Comparison of ENCODE assay signal across 10 cellular contexts in genomic region chr4:5888706-5889696, GRCh38. TPM values are rescaled to one million over a fixed set of nuclear protein-coding genes. Genes with fewer than 3 reads are reported as not detected.
DNase-seq lines count a peak whose midpoint lies in the region; TF ChIP-seq lines count a peak whose summit lies in the region.
"Had no signal": no experiment of that assay in that cellular context is flagged by ENCODE, and none has a peak within 500 bp of the region (broad histone marks: within the 10 kb centered on the region; RNA-seq: fewer than 3 reads in every experiment).

No MANE protein-coding gene starts in this region.

- H3K4me1 Mint-ChIP-seq in Caco-2 (ENCODE audit: low read depth, unreplicated experiment): no peaks in the 10 kb centered on the region

- no peak for TF ChIP-seq CTCF in Caco-2 (IDR thresholded peaks at IDR 0.05; ENCODE audit: insufficient read depth in 1 of 2, low read depth in 1 of 2, low read length in 1 of 2, severe bottlenecking in 1 of 2, unreplicated experiment in 1 of 2)

- no peak overlapping the region for H3K4me3 ChIP-seq in Caco-2 (ENCODE audit: low read depth, low read length)
- H3K4me3 ChIP-seq in HUES6 (ENCODE audit: low read depth, low read length): peak overlapping the region; percentile 71
- no peak overlapping the region for H3K4me3 ChIP-seq in endocrine pancreas (ENCODE audit: control insufficient read depth, insufficient read depth, low read length)
- H3K4me3 ChIP-seq in neuronal stem cell (ENCODE audit: low read length in 2 of 2): peak overlapping the region; percentile 70 to 87

- H3K9me3 ChIP-seq in Caco-2: no peaks in the 10 kb centered on the region
- H3K9me3 ChIP-seq in HUES6 (ENCODE audit: control insufficient read depth, insufficient read depth, low read depth, low read length): no peaks in the 10 kb centered on the region
- H3K9me3 ChIP-seq in endocrine pancreas (ENCODE audit: control insufficient read depth, low read length): no peaks in the 10 kb centered on the region
- H3K9me3 ChIP-seq in neuronal stem cell (replicated peaks in 1 of 2; ENCODE audit: control insufficient read depth in 2 of 2, insufficient read depth in 1 of 2, low read depth in 1 of 2, low read length in 2 of 2): peaks cover 0 to 2% of the 10 kb centered on the region in 2 donors
- H3K9me3 ChIP-seq: adrenal gland had no signal

- peak overlapping the region; percentile 41 for H3K9ac ChIP-seq in HUES6 (ENCODE audit: low read length)
- peak overlapping the region; percentile 47 for H3K9ac ChIP-seq in endocrine pancreas (ENCODE audit: control insufficient read depth, insufficient read depth, low read length)
- H3K9ac ChIP-seq in neuronal stem cell (ENCODE audit: low read depth, low read length, poor library complexity): no peak overlapping the region

- H3K4me1 ChIP-seq in Caco-2: no peaks in the 10 kb centered on the region
- peaks cover 35% of the 10 kb centered on the region for H3K4me1 ChIP-seq in HUES6 (ENCODE audit: control insufficient read depth, insufficient read depth, low read length)
- H3K4me1 ChIP-seq in endocrine pancreas (ENCODE audit: control insufficient read depth, insufficient read depth, low read length): no peaks in the 10 kb centered on the region
- H3K4me1 ChIP-seq in neuronal stem cell (ENCODE audit: control insufficient read depth in 2 of 2, insufficient read depth in 1 of 2, low read depth in 1 of 2, low read length in 2 of 2): peaks cover 21 to 27% of the 10 kb centered on the region in 2 donors
- H3K4me1 ChIP-seq: adrenal gland had no signal

- DNase-seq in Caco-2 (no peak), neuronal stem cell (ENCODE audit: low spot score) (no peak), NOMO-1 (lab: John Stamatoyannopoulos, UW; ENCODE audit: unreplicated experiment in 2 of 2) (no peak), HK-2 (ENCODE audit: unreplicated experiment) (no peak), medulla oblongata (ENCODE audit: extremely low spot score) (no peak), GM19238 (ENCODE audit: insufficient read length, low spot score) (no peak)
- DNase-seq: adrenal gland had no signal

- peaks cover 19% of the 10 kb centered on the region for H3K27me3 Mint-ChIP-seq in Caco-2 (ENCODE audit: insufficient read depth, unreplicated experiment)

- H4K91ac ChIP-seq in neuronal stem cell (ENCODE audit: low read depth, low read length, poor library complexity): no peak overlapping the region

- no peak overlapping the region for H2BK5ac ChIP-seq in neuronal stem cell (ENCODE audit: low read length)

- H3K27me3 ChIP-seq in Caco-2 (replicated peaks; ENCODE audit: control insufficient read depth, insufficient read depth, low read length) (no peaks in the 10 kb centered on the region), HUES6 (ENCODE audit: control insufficient read depth, insufficient read depth, low read length) (peaks cover 53% of the 10 kb centered on the region), endocrine pancreas (ENCODE audit: control insufficient read depth, insufficient read depth, low read length) (no peaks in the 10 kb centered on the region), neuronal stem cell (ENCODE audit: control insufficient read depth in 3 of 3, insufficient read depth in 3 of 3, low read depth in 1 of 3, low read length in 3 of 3) (peaks cover 15 to 44% (median 31%) of the 10 kb centered on the region in 3 experiments)

- peaks cover 15% of the 10 kb centered on the region for H3K79me1 ChIP-seq in neuronal stem cell (ENCODE audit: low read depth, low read length)

- no peaks in the 10 kb centered on the region for H3K9me3 Mint-ChIP-seq in Caco-2 (ENCODE audit: unreplicated experiment)
- H3K9me3 Mint-ChIP-seq: natural killer cell treated with Interleukin-12 subunit alpha and Interleukin-12 subunit beta and Interleukin-15 and Interleukin-18, amount 100 ng/mL, for 72 hours had no signal

- peak overlapping the region; percentile 13 for H2BK15ac ChIP-seq in neuronal stem cell (ENCODE audit: low read length)

- H3K4ac ChIP-seq in neuronal stem cell (ENCODE audit: low read length): no peak overlapping the region

- CTCF ChIA-PET in Caco-2 (lab: Charles Lee): no interaction called here

- H3K27ac ChIP-seq in HUES6 (ENCODE audit: low read depth, low read length) (no peak overlapping the region), neuronal stem cell (replicated peaks; ENCODE audit: low read length) (no peak overlapping the region)

- H3K4me2 ChIP-seq in neuronal stem cell (ENCODE audit: insufficient read depth, low read length, poor library complexity, severe bottlenecking): peak overlapping the region; percentile 62

- H2AFZ ChIP-seq in neuronal stem cell (ENCODE audit: low read length): peak overlapping the region; percentile 96

- no peak overlapping the region for H2BK12ac ChIP-seq in neuronal stem cell (ENCODE audit: low read length)

- peak overlapping the region; percentile 20 for H2AK5ac ChIP-seq in neuronal stem cell (ENCODE audit: low read depth, low read length)

- no peak overlapping the region for H4K8ac ChIP-seq in neuronal stem cell (ENCODE audit: low read depth, low read length)

- no peak overlapping the region for H3K23ac ChIP-seq in neuronal stem cell (ENCODE audit: low read depth, low read length, poor library complexity)

- intact Hi-C loops in Caco-2 (cut with micrococcal nuclease; ENCODE audit: unreplicated experiment): no loop called here

- H3K36me3 ChIP-seq in Caco-2 (ENCODE audit: control insufficient read depth, insufficient read depth, low read length) (no peaks in the 10 kb centered on the region), HUES6 (ENCODE audit: control insufficient read depth, insufficient read depth, low read length) (no peaks in the 10 kb centered on the region), endocrine pancreas (ENCODE audit: control insufficient read depth, insufficient read depth, low read length) (no peaks in the 10 kb centered on the region), neuronal stem cell (replicated peaks in 1 of 2; ENCODE audit: control insufficient read depth in 2 of 2, insufficient read depth in 2 of 2, low read length in 2 of 2) (peaks cover 0 to 17% of the 10 kb centered on the region in 2 donors)
- H3K36me3 ChIP-seq: adrenal gland had no signal

- POLR2A ChIA-PET in Caco-2 (lab: Charles Lee): no interaction called here

- H3K4me3 Mint-ChIP-seq in Caco-2 (ENCODE audit: unreplicated experiment): peak overlapping the region; percentile 70
- H3K4me3 Mint-ChIP-seq: natural killer cell treated with Interleukin-12 subunit alpha and Interleukin-12 subunit beta and Interleukin-15 and Interleukin-18, amount 100 ng/mL, for 72 hours had no signal

- H3K36me3 Mint-ChIP-seq in Caco-2 (ENCODE audit: insufficient read depth, unreplicated experiment): no peaks in the 10 kb centered on the region
- H3K36me3 Mint-ChIP-seq: natural killer cell treated with Interleukin-12 subunit alpha and Interleukin-12 subunit beta and Interleukin-15 and Interleukin-18, amount 100 ng/mL, for 72 hours had no signal

- no peak overlapping the region for H3K27ac Mint-ChIP-seq in Caco-2 (ENCODE audit: unreplicated experiment)
- H3K27ac Mint-ChIP-seq: natural killer cell treated with Interleukin-12 subunit alpha and Interleukin-12 subunit beta and Interleukin-15 and Interleukin-18, amount 100 ng/mL, for 72 hours had no signal

- no CpG with 5 or more reads among the region's 28 CpGs for WGBS in neuronal stem cell (ENCODE audit: extremely low coverage in 2 of 2, insufficient read length in 2 of 2, insufficient replicate concordance in 1 of 2), 2 donors

- H2BK120ac ChIP-seq in neuronal stem cell (ENCODE audit: low read depth, low read length): peak overlapping the region; percentile 47

- peak overlapping the region; percentile 90 for H3K18ac ChIP-seq in neuronal stem cell (ENCODE audit: low read length)

- H3K14ac ChIP-seq in neuronal stem cell (ENCODE audit: low read length): no peak overlapping the region

- BruUV-seq in Caco-2 (replicated peaks; lab: Mats Ljungman, UMichigan): no TSS peak

RNA-seq across cellular contexts. Expression of gene CRMP1, which starts 3.9 kb away (rescaled TPM):
- not detected in 2 replicates for total RNA-seq in Caco-2 (2022)
- 122 TPM for polyA plus RNA-seq in neuronal stem cell (2013, experiment 1 of 2)
- 121 TPM for polyA plus RNA-seq in neuronal stem cell (2013, experiment 2 of 2)
- total RNA-seq: natural killer cell treated with Interleukin-12 subunit alpha and Interleukin-12 subunit beta and Interleukin-15 and Interleukin-18, amount 100 ng/mL, for 72 hours had no signal

Comparison
In these comparisons a context has a peak if more than half of its experiments do, and no peak if none do; other contexts are left out.
1. H3K4me3 ChIP-seq: peak in HUES6 (single experiment) and neuronal stem cell (2 of 2); none in Caco-2 (single experiment) and endocrine pancreas (single experiment).